ENCODE assay signal across 8 cellular contexts in genomic region chr9:128072144-128073021, GRCh38. TPM values are rescaled to one million over a fixed set of nuclear protein-coding genes. Genes with fewer than 3 reads are reported as not detected.
DNase-seq lines count a peak whose midpoint lies in the region; ATAC-seq and TF ChIP-seq lines count a peak whose summit lies in the region.

No MANE protein-coding gene starts in this region.

- H3K27ac Mint-ChIP-seq in WTC11: peak overlapping the region; percentile 73

- no peaks in the 10 kb centered on the region for H3K27me3 ChIP-seq in colonic mucosa

- DNase-seq in Daoy (ENCODE audit: low read depth) (peak; percentile 50), NCI-H1436 (lab: John Stamatoyannopoulos, UW) (peak; percentile 20), WTC11 (ENCODE audit: low spot score) (no peak), colonic mucosa (peak; percentile 95), lower leg skin (ENCODE audit: low spot score in 2 of 2) (peak; percentile 91 to 97)
- DNase-seq in stimulated activated CD4-positive, alpha-beta T cell treated with anti-CD3 and anti-CD28 coated beads, TNF-alpha, amount 100 ng/mL, for 24 hours (ENCODE audit: low read depth in 3 of 3): peak in 2 of 3 experiments; percentile 28 to 45

- POLR2A ChIA-PET in WTC11 (lab: Charles Lee): no interaction called here

- TF ChIP-seq CTCF in WTC11 (IDR thresholded peaks at IDR 0.05) (no peak), colonic mucosa (IDR thresholded peaks at IDR 0.05) (no peak), lower leg skin (IDR thresholded peaks at IDR 0.05) (no peak)

- peaks cover 30% of the 10 kb centered on the region for H3K4me1 Mint-ChIP-seq in WTC11

- H3K36me3 Mint-ChIP-seq in WTC11: peaks cover 5% of the 10 kb centered on the region; the same call in 1 of the 2 replicates

- H3K4me3 Mint-ChIP-seq in WTC11: no peak overlapping the region; the same call in 1 of the 2 replicates

- H3K27me3 Mint-ChIP-seq in WTC11 (ENCODE audit: low read depth): no peaks in the 10 kb centered on the region

- no peak overlapping the region for H3K4me3 ChIP-seq in colonic mucosa
- no peak overlapping the region for H3K4me3 ChIP-seq in lower leg skin (ENCODE audit: low read depth, poor library complexity, severe bottlenecking)

- no peaks in the 10 kb centered on the region for H3K9me3 ChIP-seq in colonic mucosa

- peaks cover 31% of the 10 kb centered on the region for H3K4me1 ChIP-seq in colonic mucosa

- no peak for ATAC-seq in WTC11
- no peak for ATAC-seq in GM18907 (IDR thresholded peaks at IDR 0.05; ENCODE audit: unreplicated experiment)
- ATAC-seq in GM18861 (IDR thresholded peaks at IDR 0.05; ENCODE audit: unreplicated experiment): no peak

- H3K9ac ChIP-seq in colonic mucosa (ENCODE audit: low read depth in 2 of 2, low read length in 2 of 2): peak overlapping the region in 1 of 2 donors; percentile 82

- no peaks in the 10 kb centered on the region for H3K9me3 Mint-ChIP-seq in WTC11

- no peak for TF ChIP-seq POLR2A in lower leg skin (IDR thresholded peaks at IDR 0.05)

- H3K36me3 ChIP-seq in colonic mucosa: no peaks in the 10 kb centered on the region

- CTCF ChIA-PET in WTC11 (lab: Charles Lee): interaction anchor here (0.7 to 3.2 kb wide), 13 partner anchors 14 to 130 kb away, joined by 3 to 18 read pairs (median 4); no protein-coding TSS in a partner anchor

- 16 to 21% methylated on average over 5 of the region's 5 CpGs for WGBS in lower leg skin, 2 donors

- H3K27ac ChIP-seq in colonic mucosa: peak overlapping the region; percentile 86

- intact Hi-C loops in colonic mucosa (cut with DNase I): no loop called here
- intact Hi-C loops in lower leg skin (cut with DNase I; ENCODE audit: low total_unique reads): no loop called here

TF ChIP-seq in WTC11, 78 proteins besides CTCF, POLR2A, EP300 and RAD21 (continues in another document):
- TF ChIP-seq IRF2 (CRISPR knock-in tag; IDR thresholded peaks at IDR 0.05; ENCODE audit: borderline replicate concordance, low read depth): no peak
- no peak for TF ChIP-seq NFE2L1 (CRISPR knock-in tag; IDR thresholded peaks at IDR 0.05)
- no peak for TF ChIP-seq ZNF138 (CRISPR knock-in tag; conservative IDR thresholded peaks at IDR 0.05)
- no peak for TF ChIP-seq PREB (CRISPR knock-in tag; IDR thresholded peaks at IDR 0.05; ENCODE audit: borderline replicate concordance)
- TF ChIP-seq EMX1 (CRISPR knock-in tag; IDR thresholded peaks at IDR 0.05): no peak
- no peak for TF ChIP-seq STAT6 (CRISPR knock-in tag; conservative IDR thresholded peaks at IDR 0.05; ENCODE audit: low read depth)
- TF ChIP-seq RORB (CRISPR knock-in tag; IDR thresholded peaks at IDR 0.05): no peak
- TF ChIP-seq RELA (CRISPR knock-in tag; IDR thresholded peaks at IDR 0.05; ENCODE audit: borderline replicate concordance): no peak
- TF ChIP-seq ZNF425 (CRISPR knock-in tag; conservative IDR thresholded peaks at IDR 0.05): no peak
- TF ChIP-seq MLX (CRISPR knock-in tag; IDR thresholded peaks at IDR 0.05): no peak
- no peak for TF ChIP-seq ZNF532 (CRISPR knock-in tag; IDR thresholded peaks at IDR 0.05; ENCODE audit: borderline replicate concordance)

RNA-seq across cellular contexts. Expression of gene SLC25A25, which starts 4.4 kb away (rescaled TPM):
- 23.5 and 30.5 TPM in 2 replicates for total RNA-seq in Daoy (2014; rRNA removed; shearing (Covaris generic))
- total RNA-seq in WTC11 (2021) (15.2 to 17.4 TPM (median 15.2 TPM) in 3 replicates), colonic mucosa (10 to 100 TPM; 12.3 to 19.7 TPM), lower leg skin (10 to 100 TPM; 26.4 to 40.3 (median 32.0) TPM)

RNA-seq across cellular contexts. Expression of gene NAIF1, which starts 5.3 kb away (rescaled TPM):
- total RNA-seq in Daoy (2014; rRNA removed; shearing (Covaris generic)): 19.4 and 25.5 TPM in 2 replicates
- 11.9 to 13.4 TPM (median 12.4 TPM) in 3 replicates for total RNA-seq in WTC11 (2021)
- total RNA-seq in colonic mucosa: 10 to 100 TPM; 10.8 to 11.6 TPM
- 10 to 100 TPM in 1 of 4 donors, 1 to 10 TPM in 3; 8.6 to 10.8 (median 9.6) TPM for total RNA-seq in lower leg skin

RNA-seq across cellular contexts. Expression of gene PTGES2, which starts 55.1 kb away (rescaled TPM):
- 109 and 136 TPM in 2 replicates for total RNA-seq in Daoy (2014; rRNA removed; shearing (Covaris generic))
- total RNA-seq in WTC11 (2021): 96.2 to 118 TPM (median 98.4 TPM) in 3 replicates
- total RNA-seq in colonic mucosa: 100 to 1,000 TPM in 1 of 2 donors, 10 to 100 TPM in 1; 93.7 to 142 TPM
- 10 to 100 TPM; 32.6 to 66.5 (median 56.3) TPM for total RNA-seq in lower leg skin
